ENCODE assay signal across 19 cellular contexts in genomic region chr22:17403906-17404305, GRCh38.
"Had no signal": no experiment of that assay in that cellular context is flagged by ENCODE, and none has a peak within 500 bp of the region (broad histone marks: within the 10 kb centered on the region; RNA-seq: fewer than 3 reads in every experiment).

No MANE protein-coding gene starts in this region.

- ATAC-seq: activated CD4-positive, alpha-beta T cell treated with anti-CD3 and anti-CD28 coated beads for 36 hours; activated T-cell treated with anti-CD3 and anti-CD28 coated beads, Interleukin-2, amount 50 U/mL, for 72 hours; sciatic nerve; upper lobe of right lung had no signal

- DNase-seq: activated CD4-positive, alpha-beta memory T cell treated with anti-CD3 and anti-CD28 coated beads, Interleukin-2, amount 10 ng/mL, durations not matched to agents 7 days and 5 days; activated CD4-positive, alpha-beta T cell treated with anti-CD3 and anti-CD28 coated beads for 36 hours; activated gamma-delta T cell treated with Interleukin-2 at 50 U/mL for 16 hours; activated naive CD8-positive, alpha-beta T cell treated with anti-CD3 and anti-CD28 coated beads, Interleukin-2, amount 10 ng/mL, durations not matched to agents 7 days and 5 days; activated T-cell treated with anti-CD3 and anti-CD28 coated beads, Interleukin-2, amount 50 U/mL, for 72 hours; aorta; central memory CD4-positive, alpha-beta T cell; effector CD8-positive, alpha-beta T cell; hypothalamus; occipital lobe; stimulated activated CD4-positive, alpha-beta T cell treated with anti-CD3 and anti-CD28 coated beads, Interleukin-12 subunit alpha, Interleukin-12 subunit beta, amount 100 ng/mL, for 4 hours; stimulated activated naive CD4-positive, alpha-beta T cell treated with Interleukin-2 at 50 U/mL for 16 hours; upper lobe of right lung had no signal

- H3K4me1 ChIP-seq: prostate gland had no signal

- H3K9me3 ChIP-seq: prostate gland, upper lobe of right lung had no signal

- H3K36me3 ChIP-seq: prostate gland, upper lobe of right lung had no signal

- H3K27ac ChIP-seq: coronary artery, epithelial cell of prostate, prostate gland, upper lobe of right lung, VCaP had no signal

- H3K27me3 ChIP-seq: upper lobe of right lung had no signal

- H3K9me3 Mint-ChIP-seq: activated CD4-positive, alpha-beta memory T cell treated with anti-CD3 and anti-CD28 coated beads, Interleukin-2, amount 10 ng/mL, durations not matched to agents 7 days and 5 days; activated naive CD8-positive, alpha-beta T cell treated with anti-CD3 and anti-CD28 coated beads, Interleukin-2, amount 10 ng/mL, durations not matched to agents 7 days and 5 days; activated T-cell treated with anti-CD3 and anti-CD28 coated beads, Interleukin-2, amount 50 U/mL, for 72 hours; nephron had no signal

- H3K36me3 Mint-ChIP-seq: activated naive CD8-positive, alpha-beta T cell treated with anti-CD3 and anti-CD28 coated beads, Interleukin-2, amount 10 ng/mL, durations not matched to agents 7 days and 5 days had no signal

- H3K4me3 ChIP-seq: coronary artery, prostate gland, upper lobe of right lung had no signal

- H3K4me1 Mint-ChIP-seq: activated CD4-positive, alpha-beta memory T cell treated with anti-CD3 and anti-CD28 coated beads, Interleukin-2, amount 10 ng/mL, durations not matched to agents 7 days and 5 days; activated CD4-positive, alpha-beta T cell treated with anti-CD3 and anti-CD28 coated beads for 36 hours; activated naive CD8-positive, alpha-beta T cell treated with anti-CD3 and anti-CD28 coated beads, Interleukin-2, amount 10 ng/mL, durations not matched to agents 7 days and 5 days had no signal

- H3K27ac Mint-ChIP-seq: activated CD4-positive, alpha-beta memory T cell treated with anti-CD3 and anti-CD28 coated beads, Interleukin-2, amount 10 ng/mL, durations not matched to agents 7 days and 5 days; activated CD4-positive, alpha-beta T cell treated with anti-CD3 and anti-CD28 coated beads for 36 hours; activated naive CD8-positive, alpha-beta T cell treated with anti-CD3 and anti-CD28 coated beads, Interleukin-2, amount 10 ng/mL, durations not matched to agents 7 days and 5 days; activated T-cell treated with anti-CD3 and anti-CD28 coated beads, Interleukin-2, amount 50 U/mL, for 72 hours had no signal

- H3K4me3 Mint-ChIP-seq: activated CD4-positive, alpha-beta memory T cell treated with anti-CD3 and anti-CD28 coated beads, Interleukin-2, amount 10 ng/mL, durations not matched to agents 7 days and 5 days; activated CD4-positive, alpha-beta T cell treated with anti-CD3 and anti-CD28 coated beads for 36 hours; activated naive CD8-positive, alpha-beta T cell treated with anti-CD3 and anti-CD28 coated beads, Interleukin-2, amount 10 ng/mL, durations not matched to agents 7 days and 5 days; activated T-cell treated with anti-CD3 and anti-CD28 coated beads, Interleukin-2, amount 50 U/mL, for 72 hours; nephron had no signal

- H3K27me3 Mint-ChIP-seq: activated naive CD8-positive, alpha-beta T cell treated with anti-CD3 and anti-CD28 coated beads, Interleukin-2, amount 10 ng/mL, durations not matched to agents 7 days and 5 days had no signal
